In the genomic region with DNA sequence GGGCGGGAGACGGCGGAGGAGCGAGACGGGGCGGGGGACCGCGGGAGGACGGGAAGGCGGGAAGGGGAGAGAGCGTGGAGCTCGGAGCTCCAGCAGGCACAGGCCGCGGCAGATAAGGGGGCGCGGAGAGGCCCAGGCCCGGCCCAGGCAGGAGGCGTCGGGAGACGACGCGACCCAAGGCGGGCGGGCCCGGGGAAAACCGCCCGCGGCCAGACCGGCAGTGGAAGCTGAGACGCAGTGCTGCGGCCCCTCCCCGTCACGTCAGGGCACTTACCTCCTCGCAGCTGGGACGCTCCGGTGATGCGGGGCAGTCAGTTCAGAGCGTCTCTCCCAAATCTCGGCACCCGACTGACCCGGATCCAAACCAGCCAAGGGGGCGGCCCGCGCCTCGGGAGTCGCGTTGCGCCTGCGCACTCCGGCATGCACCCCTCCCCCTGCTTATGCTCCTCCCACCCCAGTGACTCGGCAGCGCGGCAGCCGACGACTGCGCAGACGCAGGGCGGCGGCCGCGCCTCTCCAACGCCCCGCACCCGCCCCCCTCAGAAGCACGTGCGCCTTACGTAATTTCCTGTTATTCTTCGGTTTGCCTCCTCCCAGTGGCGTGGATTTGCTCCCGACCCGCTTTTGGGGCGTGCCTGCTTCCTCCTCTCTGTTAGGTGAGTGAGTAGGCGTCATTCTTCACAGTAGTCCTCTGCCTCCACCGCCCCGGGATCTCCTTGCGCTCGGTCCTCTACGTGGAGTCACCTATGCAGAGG, we compare ENCODE assay signal across 8 cellular contexts. TPM values are rescaled to one million over a fixed set of nuclear protein-coding genes. Genes with fewer than 3 reads are reported as not detected.
DNase-seq lines count a peak whose midpoint lies in the region; ATAC-seq and TF ChIP-seq lines count a peak whose summit lies in the region.

A gene (minus strand): TSS at position 350 of the 755 bp plus-strand sequence. CDS start 3,814 bp downstream, outside the sequence.

- H3K27ac ChIP-seq in PC-3 (ENCODE audit: low read length) (peak within 1 kb of the TSS; percentile 77), mucosa of rectum (ENCODE audit: low read depth in 2 of 2, low read length in 2 of 2) (peak within 1 kb of the TSS; percentile 98 to 99)

- CTCF ChIA-PET in PC-3 (lab: Charles Lee), result no interaction called here

- TF ChIP-seq RAD21 in Ishikawa (IDR thresholded peaks at IDR 0.05; ENCODE audit: low read depth), result no peak

- H3K27me3 ChIP-seq in PC-3 (ENCODE audit: low read length) (no peaks in the 10 kb centered on the region), mucosa of rectum (ENCODE audit: control insufficient read depth in 2 of 2, insufficient read depth in 2 of 2, low read length in 2 of 2) (no peaks in the 10 kb centered on the region)

- H3K9me3 ChIP-seq in PC-3 (ENCODE audit: low read length) (no peaks in the 10 kb centered on the region), mucosa of rectum (ENCODE audit: control insufficient read depth in 2 of 2, low read length in 2 of 2) (no peaks in the 10 kb centered on the region)

- H3K36me3 ChIP-seq in PC-3 (ENCODE audit: low read depth, low read length) (peaks cover 7% of the 10 kb centered on the region), mucosa of rectum (ENCODE audit: control insufficient read depth in 2 of 2, insufficient read depth in 2 of 2, low read length in 2 of 2) (peaks cover 3 to 8% of the 10 kb centered on the region in 2 donors)

- TF ChIP-seq EP300 in Ishikawa (IDR thresholded peaks at IDR 0.05; ENCODE audit: borderline replicate concordance), result no peak

- TF ChIP-seq CTCF in PC-3 (conservative IDR thresholded peaks at IDR 0.05; ENCODE audit: low read depth, low read length), result no peak
- no peak for TF ChIP-seq CTCF in epithelial cell of proximal tubule (conservative IDR thresholded peaks at IDR 0.05; ENCODE audit: low read depth, low read length)

- H2AFZ ChIP-seq in PC-3 (ENCODE audit: low read length), result peak within 1 kb of the TSS; percentile 66

- H3K79me2 ChIP-seq in PC-3 (ENCODE audit: low read length), result peaks cover 60% of the 10 kb centered on the region

- intact Hi-C loops in PC-3 (cut with micrococcal nuclease), result loop anchor here (5.0 to 10.0 kb wide), 2 partner anchors 366 to 522 kb away; no protein-coding TSS in a partner anchor

- H3K4me1 ChIP-seq in PC-3 (ENCODE audit: insufficient read depth, low read length) (peaks cover 48% of the 10 kb centered on the region), mucosa of rectum (ENCODE audit: control insufficient read depth in 2 of 2, insufficient read depth in 2 of 2, low read length in 2 of 2) (peaks cover 19 to 26% of the 10 kb centered on the region in 2 donors)

- peaks cover 21% of the 10 kb centered on the region for H4K20me1 ChIP-seq in PC-3 (ENCODE audit: low read length)

- H3K4me3 ChIP-seq in PC-3 (ENCODE audit: low read length) (peak within 1 kb of the TSS; percentile 87), epithelial cell of proximal tubule (ENCODE audit: low read depth, low read length) (peak within 1 kb of the TSS; percentile 89), mucosa of rectum (ENCODE audit: low read length in 2 of 2) (peak within 1 kb of the TSS; percentile 88 to 92)

- ATAC-seq in GM21576 (IDR thresholded peaks at IDR 0.05; ENCODE audit: unreplicated experiment) (peak; percentile 87), PC-3 (peak; percentile 80)

- POLR2A ChIA-PET in PC-3 (lab: Charles Lee; ENCODE audit: unreplicated experiment), result interaction anchor here (0.6 kb wide), 2 partner anchors 61 to 701 kb away, joined by 3 to 5 read pairs; no protein-coding TSS in a partner anchor

- no peaks in the 10 kb centered on the region for H3F3A ChIP-seq in PC-3 (ENCODE audit: low read length, unreplicated experiment)

- H3K9ac ChIP-seq in PC-3 (ENCODE audit: low read length) (peak within 1 kb of the TSS; percentile 87), mucosa of rectum (ENCODE audit: low read depth in 1 of 2, low read length in 2 of 2) (peak within 1 kb of the TSS; percentile 96 to 97)

- no TSS peak for BruUV-seq in PC-3 (replicated peaks; lab: Mats Ljungman, UMichigan)

- no peaks in the 10 kb centered on the region for H3K9me2 ChIP-seq in PC-3 (replicated peaks; ENCODE audit: low read length)

- DNase-seq in DMS114 treated with DMSO at 0.1 percent for 48 hours (lab: John Stamatoyannopoulos, UW; ENCODE audit: unreplicated experiment) (peak; percentile 90), PC-3 (peak; percentile 99), activated T-cell treated with anti-CD3 and anti-CD28 coated beads for 48 hours (ENCODE audit: low read depth) (peak; percentile 97), epithelial cell of proximal tubule (ENCODE audit: low read depth) (peak; percentile 75)
- DNase-seq in stimulated activated CD8-positive, alpha-beta memory T cell treated with anti-CD3 and anti-CD28 coated beads, Interleukin-4, amount 100 ng/mL, for 48 hours, result peak; percentile 98

- H3K4me2 ChIP-seq in PC-3 (ENCODE audit: low read length), result peak within 1 kb of the TSS; percentile 97

TF ChIP-seq in Ishikawa, 13 proteins besides CTCF, POLR2A, EP300 and RAD21:
- peak; percentile 59; the same call in 1 of the 2 replicates for TF ChIP-seq CEBPB (IDR thresholded peaks at IDR 0.05)
- TF ChIP-seq TCF12 (IDR thresholded peaks at IDR 0.05; ENCODE audit: low read depth), result peak; percentile 50; the same call in 1 of the 2 replicates
- TF ChIP-seq FOXM1 (IDR thresholded peaks at IDR 0.05; ENCODE audit: borderline replicate concordance, low read depth), result peak; percentile 84
- no peak for TF ChIP-seq YY1 (IDR thresholded peaks at IDR 0.05; ENCODE audit: low read depth)
- TF ChIP-seq, protein P1, sequence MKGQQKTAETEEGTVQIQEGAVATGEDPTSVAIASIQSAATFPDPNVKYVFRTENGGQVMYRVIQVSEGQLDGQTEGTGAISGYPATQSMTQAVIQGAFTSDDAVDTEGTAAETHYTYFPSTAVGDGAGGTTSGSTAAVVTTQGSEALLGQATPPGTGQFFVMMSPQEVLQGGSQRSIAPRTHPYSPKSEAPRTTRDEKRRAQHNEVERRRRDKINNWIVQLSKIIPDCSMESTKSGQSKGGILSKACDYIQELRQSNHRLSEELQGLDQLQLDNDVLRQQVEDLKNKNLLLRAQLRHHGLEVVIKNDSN (IDR thresholded peaks at IDR 0.05), result peak; percentile 94
- no peak for TF ChIP-seq ZBTB7A (IDR thresholded peaks at IDR 0.05; ENCODE audit: low read depth)
- TF ChIP-seq TAF1 (IDR thresholded peaks at IDR 0.05; ENCODE audit: low read depth), result peak; percentile 88
- peak; percentile 57 for TF ChIP-seq TEAD4 (IDR thresholded peaks at IDR 0.05)
- peak; percentile 71 for TF ChIP-seq EGR1 (IDR thresholded peaks at IDR 0.05)
- no peak for TF ChIP-seq NFIC (IDR thresholded peaks at IDR 0.05)
- TF ChIP-seq CREB1 (IDR thresholded peaks at IDR 0.05; ENCODE audit: low read depth), result peak; percentile 85
- TF ChIP-seq, protein P2, sequence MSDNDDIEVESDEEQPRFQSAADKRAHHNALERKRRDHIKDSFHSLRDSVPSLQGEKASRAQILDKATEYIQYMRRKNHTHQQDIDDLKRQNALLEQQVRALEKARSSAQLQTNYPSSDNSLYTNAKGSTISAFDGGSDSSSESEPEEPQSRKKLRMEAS (IDR thresholded peaks at IDR 0.05), result peak; percentile 99
- TF ChIP-seq, protein P3, sequence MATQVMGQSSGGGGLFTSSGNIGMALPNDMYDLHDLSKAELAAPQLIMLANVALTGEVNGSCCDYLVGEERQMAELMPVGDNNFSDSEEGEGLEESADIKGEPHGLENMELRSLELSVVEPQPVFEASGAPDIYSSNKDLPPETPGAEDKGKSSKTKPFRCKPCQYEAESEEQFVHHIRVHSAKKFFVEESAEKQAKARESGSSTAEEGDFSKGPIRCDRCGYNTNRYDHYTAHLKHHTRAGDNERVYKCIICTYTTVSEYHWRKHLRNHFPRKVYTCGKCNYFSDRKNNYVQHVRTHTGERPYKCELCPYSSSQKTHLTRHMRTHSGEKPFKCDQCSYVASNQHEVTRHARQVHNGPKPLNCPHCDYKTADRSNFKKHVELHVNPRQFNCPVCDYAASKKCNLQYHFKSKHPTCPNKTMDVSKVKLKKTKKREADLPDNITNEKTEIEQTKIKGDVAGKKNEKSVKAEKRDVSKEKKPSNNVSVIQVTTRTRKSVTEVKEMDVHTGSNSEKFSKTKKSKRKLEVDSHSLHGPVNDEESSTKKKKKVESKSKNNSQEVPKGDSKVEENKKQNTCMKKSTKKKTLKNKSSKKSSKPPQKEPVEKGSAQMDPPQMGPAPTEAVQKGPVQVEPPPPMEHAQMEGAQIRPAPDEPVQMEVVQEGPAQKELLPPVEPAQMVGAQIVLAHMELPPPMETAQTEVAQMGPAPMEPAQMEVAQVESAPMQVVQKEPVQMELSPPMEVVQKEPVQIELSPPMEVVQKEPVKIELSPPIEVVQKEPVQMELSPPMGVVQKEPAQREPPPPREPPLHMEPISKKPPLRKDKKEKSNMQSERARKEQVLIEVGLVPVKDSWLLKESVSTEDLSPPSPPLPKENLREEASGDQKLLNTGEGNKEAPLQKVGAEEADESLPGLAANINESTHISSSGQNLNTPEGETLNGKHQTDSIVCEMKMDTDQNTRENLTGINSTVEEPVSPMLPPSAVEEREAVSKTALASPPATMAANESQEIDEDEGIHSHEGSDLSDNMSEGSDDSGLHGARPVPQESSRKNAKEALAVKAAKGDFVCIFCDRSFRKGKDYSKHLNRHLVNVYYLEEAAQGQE (IDR thresholded peaks at IDR 0.05; ENCODE audit: low read depth), result no peak

RNA-seq across cellular contexts. Expression of the gene that starts here (rescaled TPM):
- total RNA-seq in PC-3 (2014; rRNA removed) (29.0 and 34.8 TPM in 2 replicates), epithelial cell of proximal tubule (24.1 and 41.1 TPM in 2 replicates)

Comparison
In these comparisons a context has a peak if more than half of its experiments do, and no peak if none do; other contexts are left out.
1. Peak in every context shown above with its lines: DNase-seq, ATAC-seq, H3K4me3 ChIP-seq and H3K27ac ChIP-seq.